Comparison of ENCODE assay signal across 1 cellular context in the genomic region with DNA sequence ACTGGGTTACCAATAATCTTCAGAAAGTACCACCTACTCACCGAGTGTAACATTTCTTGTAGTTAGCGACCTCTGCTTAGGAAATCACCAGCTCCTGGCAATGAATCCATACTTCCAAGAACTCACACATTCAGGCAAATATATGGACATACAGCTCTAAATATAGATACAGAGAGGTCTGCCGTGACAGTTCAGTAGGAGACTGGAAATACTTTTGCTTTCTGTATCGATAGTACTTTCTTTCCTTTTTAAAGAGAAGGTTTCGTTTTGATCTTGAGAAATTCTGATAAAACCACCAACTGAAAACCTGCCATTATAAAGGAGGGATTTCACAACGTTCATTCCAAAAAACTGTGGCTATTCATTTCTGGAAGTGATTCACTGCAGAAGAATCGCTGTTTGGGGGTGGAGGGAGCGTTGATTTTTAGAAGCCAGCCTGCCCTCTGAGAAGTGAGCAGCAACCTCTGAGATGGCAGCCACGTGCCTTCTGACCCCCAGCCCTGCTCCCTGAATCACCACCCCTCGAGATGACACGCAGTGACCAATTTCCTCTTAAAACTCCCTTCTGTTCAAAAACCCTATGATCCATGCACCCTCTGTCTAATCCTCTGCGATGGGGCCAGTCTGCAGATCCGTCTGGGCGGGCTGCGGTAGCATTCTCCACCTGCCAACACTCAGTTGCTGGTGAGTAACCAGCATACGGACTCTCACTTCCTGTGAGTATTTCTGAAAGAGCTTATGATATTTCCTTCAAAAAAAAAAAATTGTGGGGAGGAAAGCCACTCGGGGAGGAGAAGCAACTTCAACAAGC.
TF ChIP-seq lines count a peak whose summit lies in the region.

No MANE protein-coding gene starts in this region.

TF ChIP-seq in HepG2, 621 proteins besides CTCF, POLR2A, EP300 and RAD21 (continued from another document and continues in another):
- TF ChIP-seq, protein P1, sequence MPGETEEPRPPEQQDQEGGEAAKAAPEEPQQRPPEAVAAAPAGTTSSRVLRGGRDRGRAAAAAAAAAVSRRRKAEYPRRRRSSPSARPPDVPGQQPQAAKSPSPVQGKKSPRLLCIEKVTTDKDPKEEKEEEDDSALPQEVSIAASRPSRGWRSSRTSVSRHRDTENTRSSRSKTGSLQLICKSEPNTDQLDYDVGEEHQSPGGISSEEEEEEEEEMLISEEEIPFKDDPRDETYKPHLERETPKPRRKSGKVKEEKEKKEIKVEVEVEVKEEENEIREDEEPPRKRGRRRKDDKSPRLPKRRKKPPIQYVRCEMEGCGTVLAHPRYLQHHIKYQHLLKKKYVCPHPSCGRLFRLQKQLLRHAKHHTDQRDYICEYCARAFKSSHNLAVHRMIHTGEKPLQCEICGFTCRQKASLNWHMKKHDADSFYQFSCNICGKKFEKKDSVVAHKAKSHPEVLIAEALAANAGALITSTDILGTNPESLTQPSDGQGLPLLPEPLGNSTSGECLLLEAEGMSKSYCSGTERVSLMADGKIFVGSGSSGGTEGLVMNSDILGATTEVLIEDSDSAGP (CRISPR knock-in tag; IDR thresholded peaks at IDR 0.05; ENCODE audit: borderline replicate concordance), result peak; percentile 45; the same call in 1 of the 2 replicates
- TF ChIP-seq, protein P2, sequence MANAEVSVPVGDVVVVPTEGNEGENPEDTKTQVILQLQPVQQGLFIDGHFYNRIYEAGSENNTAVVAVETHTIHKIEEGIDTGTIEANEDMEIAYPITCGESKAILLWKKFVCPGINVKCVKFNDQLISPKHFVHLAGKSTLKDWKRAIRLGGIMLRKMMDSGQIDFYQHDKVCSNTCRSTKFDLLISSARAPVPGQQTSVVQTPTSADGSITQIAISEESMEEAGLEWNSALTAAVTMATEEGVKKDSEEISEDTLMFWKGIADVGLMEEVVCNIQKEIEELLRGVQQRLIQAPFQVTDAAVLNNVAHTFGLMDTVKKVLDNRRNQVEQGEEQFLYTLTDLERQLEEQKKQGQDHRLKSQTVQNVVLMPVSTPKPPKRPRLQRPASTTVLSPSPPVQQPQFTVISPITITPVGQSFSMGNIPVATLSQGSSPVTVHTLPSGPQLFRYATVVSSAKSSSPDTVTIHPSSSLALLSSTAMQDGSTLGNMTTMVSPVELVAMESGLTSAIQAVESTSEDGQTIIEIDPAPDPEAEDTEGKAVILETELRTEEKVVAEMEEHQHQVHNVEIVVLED (CRISPR knock-in tag; IDR thresholded peaks at IDR 0.05; ENCODE audit: borderline replicate concordance), result peak; percentile 19; the same call in 1 of the 2 replicates
- no peak for TF ChIP-seq HNRNPUL1 (IDR thresholded peaks at IDR 0.05; ENCODE audit: low read depth, low read length)
- TF ChIP-seq ZNF629 (CRISPR knock-in tag; conservative IDR thresholded peaks at IDR 0.05), result no peak
- no peak for TF ChIP-seq ZNF34 (CRISPR knock-in tag; IDR thresholded peaks at IDR 0.05; ENCODE audit: borderline replicate concordance)
- no peak for TF ChIP-seq KDM5B (CRISPR knock-in tag; IDR thresholded peaks at IDR 0.05; ENCODE audit: borderline replicate concordance)
- TF ChIP-seq EZH2 (conservative IDR thresholded peaks at IDR 0.05; ENCODE audit: low read depth, low read length), result no peak
- TF ChIP-seq ZNF781 (CRISPR knock-in tag; IDR thresholded peaks at IDR 0.05; ENCODE audit: borderline replicate concordance, not compliant biosample characterization), result no peak
- TF ChIP-seq ZNF644 (CRISPR knock-in tag; IDR thresholded peaks at IDR 0.05; ENCODE audit: low read depth), result 0 out of 2 replicates have a peak, but pooled peaks have one; percentile 6
- TF ChIP-seq ZNF766 (CRISPR knock-in tag; IDR thresholded peaks at IDR 0.05; ENCODE audit: borderline replicate concordance), result no peak
- peak; percentile 57; the same call in 1 of the 2 replicates for TF ChIP-seq TAF1 (CRISPR knock-in tag; IDR thresholded peaks at IDR 0.05)
- TF ChIP-seq, protein P3, sequence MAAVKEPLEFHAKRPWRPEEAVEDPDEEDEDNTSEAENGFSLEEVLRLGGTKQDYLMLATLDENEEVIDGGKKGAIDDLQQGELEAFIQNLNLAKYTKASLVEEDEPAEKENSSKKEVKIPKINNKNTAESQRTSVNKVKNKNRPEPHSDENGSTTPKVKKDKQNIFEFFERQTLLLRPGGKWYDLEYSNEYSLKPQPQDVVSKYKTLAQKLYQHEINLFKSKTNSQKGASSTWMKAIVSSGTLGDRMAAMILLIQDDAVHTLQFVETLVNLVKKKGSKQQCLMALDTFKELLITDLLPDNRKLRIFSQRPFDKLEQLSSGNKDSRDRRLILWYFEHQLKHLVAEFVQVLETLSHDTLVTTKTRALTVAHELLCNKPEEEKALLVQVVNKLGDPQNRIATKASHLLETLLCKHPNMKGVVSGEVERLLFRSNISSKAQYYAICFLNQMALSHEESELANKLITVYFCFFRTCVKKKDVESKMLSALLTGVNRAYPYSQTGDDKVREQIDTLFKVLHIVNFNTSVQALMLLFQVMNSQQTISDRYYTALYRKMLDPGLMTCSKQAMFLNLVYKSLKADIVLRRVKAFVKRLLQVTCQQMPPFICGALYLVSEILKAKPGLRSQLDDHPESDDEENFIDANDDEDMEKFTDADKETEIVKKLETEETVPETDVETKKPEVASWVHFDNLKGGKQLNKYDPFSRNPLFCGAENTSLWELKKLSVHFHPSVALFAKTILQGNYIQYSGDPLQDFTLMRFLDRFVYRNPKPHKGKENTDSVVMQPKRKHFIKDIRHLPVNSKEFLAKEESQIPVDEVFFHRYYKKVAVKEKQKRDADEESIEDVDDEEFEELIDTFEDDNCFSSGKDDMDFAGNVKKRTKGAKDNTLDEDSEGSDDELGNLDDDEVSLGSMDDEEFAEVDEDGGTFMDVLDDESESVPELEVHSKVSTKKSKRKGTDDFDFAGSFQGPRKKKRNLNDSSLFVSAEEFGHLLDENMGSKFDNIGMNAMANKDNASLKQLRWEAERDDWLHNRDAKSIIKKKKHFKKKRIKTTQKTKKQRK (IDR thresholded peaks at IDR 0.05; ENCODE audit: low read length), result no peak
- no peak for TF ChIP-seq ZNF383 (CRISPR knock-in tag; IDR thresholded peaks at IDR 0.05; ENCODE audit: borderline replicate concordance)
- no peak for TF ChIP-seq ZZZ3 (CRISPR knock-in tag; IDR thresholded peaks at IDR 0.05; ENCODE audit: borderline replicate concordance)
- 0 out of 2 replicates have a peak, but pooled peaks have one; percentile 22 for TF ChIP-seq ZNF441 (CRISPR knock-in tag; IDR thresholded peaks at IDR 0.05; ENCODE audit: borderline replicate concordance)
- TF ChIP-seq HMG20A (CRISPR knock-in tag; IDR thresholded peaks at IDR 0.05; ENCODE audit: borderline replicate concordance), result peak; percentile 33; the same call in 1 of the 2 replicates
- TF ChIP-seq ZNF121 (CRISPR knock-in tag; IDR thresholded peaks at IDR 0.05), result 0 out of 2 replicates have a peak, but pooled peaks have one; percentile 19
- TF ChIP-seq, protein P4, sequence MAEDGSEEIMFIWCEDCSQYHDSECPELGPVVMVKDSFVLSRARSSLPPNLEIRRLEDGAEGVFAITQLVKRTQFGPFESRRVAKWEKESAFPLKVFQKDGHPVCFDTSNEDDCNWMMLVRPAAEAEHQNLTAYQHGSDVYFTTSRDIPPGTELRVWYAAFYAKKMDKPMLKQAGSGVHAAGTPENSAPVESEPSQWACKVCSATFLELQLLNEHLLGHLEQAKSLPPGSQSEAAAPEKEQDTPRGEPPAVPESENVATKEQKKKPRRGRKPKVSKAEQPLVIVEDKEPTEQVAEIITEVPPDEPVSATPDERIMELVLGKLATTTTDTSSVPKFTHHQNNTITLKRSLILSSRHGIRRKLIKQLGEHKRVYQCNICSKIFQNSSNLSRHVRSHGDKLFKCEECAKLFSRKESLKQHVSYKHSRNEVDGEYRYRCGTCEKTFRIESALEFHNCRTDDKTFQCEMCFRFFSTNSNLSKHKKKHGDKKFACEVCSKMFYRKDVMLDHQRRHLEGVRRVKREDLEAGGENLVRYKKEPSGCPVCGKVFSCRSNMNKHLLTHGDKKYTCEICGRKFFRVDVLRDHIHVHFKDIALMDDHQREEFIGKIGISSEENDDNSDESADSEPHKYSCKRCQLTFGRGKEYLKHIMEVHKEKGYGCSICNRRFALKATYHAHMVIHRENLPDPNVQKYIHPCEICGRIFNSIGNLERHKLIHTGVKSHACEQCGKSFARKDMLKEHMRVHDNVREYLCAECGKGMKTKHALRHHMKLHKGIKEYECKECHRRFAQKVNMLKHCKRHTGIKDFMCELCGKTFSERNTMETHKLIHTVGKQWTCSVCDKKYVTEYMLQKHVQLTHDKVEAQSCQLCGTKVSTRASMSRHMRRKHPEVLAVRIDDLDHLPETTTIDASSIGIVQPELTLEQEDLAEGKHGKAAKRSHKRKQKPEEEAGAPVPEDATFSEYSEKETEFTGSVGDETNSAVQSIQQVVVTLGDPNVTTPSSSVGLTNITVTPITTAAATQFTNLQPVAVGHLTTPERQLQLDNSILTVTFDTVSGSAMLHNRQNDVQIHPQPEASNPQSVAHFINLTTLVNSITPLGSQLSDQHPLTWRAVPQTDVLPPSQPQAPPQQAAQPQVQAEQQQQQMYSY (CRISPR knock-in tag; IDR thresholded peaks at IDR 0.05), result no peak
- no peak for TF ChIP-seq ZKSCAN1 (IDR thresholded peaks at IDR 0.05; ENCODE audit: low read length)
- TF ChIP-seq, protein P5, sequence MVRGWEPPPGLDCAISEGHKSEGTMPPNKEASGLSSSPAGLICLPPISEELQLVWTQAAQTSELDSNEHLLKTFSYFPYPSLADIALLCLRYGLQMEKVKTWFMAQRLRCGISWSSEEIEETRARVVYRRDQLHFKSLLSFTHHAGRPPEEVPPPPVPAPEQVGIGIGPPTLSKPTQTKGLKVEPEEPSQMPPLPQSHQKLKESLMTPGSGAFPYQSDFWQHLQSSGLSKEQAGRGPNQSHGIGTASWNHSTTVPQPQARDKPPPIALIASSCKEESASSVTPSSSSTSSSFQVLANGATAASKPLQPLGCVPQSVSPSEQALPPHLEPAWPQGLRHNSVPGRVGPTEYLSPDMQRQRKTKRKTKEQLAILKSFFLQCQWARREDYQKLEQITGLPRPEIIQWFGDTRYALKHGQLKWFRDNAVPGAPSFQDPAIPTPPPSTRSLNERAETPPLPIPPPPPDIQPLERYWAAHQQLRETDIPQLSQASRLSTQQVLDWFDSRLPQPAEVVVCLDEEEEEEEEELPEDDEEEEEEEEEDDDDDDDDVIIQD (CRISPR knock-in tag; IDR thresholded peaks at IDR 0.05; ENCODE audit: low read depth), result 0 out of 2 replicates have a peak, but pooled peaks have one; percentile 19
- no peak for TF ChIP-seq ZMAT3 (CRISPR knock-in tag; conservative IDR thresholded peaks at IDR 0.05)
- TF ChIP-seq, protein P6, sequence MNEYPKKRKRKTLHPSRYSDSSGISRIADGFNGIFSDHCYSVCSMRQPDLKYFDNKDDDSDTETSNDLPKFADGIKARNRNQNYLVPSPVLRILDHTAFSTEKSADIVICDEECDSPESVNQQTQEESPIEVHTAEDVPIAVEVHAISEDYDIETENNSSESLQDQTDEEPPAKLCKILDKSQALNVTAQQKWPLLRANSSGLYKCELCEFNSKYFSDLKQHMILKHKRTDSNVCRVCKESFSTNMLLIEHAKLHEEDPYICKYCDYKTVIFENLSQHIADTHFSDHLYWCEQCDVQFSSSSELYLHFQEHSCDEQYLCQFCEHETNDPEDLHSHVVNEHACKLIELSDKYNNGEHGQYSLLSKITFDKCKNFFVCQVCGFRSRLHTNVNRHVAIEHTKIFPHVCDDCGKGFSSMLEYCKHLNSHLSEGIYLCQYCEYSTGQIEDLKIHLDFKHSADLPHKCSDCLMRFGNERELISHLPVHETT (CRISPR knock-in tag; conservative IDR thresholded peaks at IDR 0.05), result 0 out of 2 replicates have a peak, but pooled peaks have one; percentile 16
- TF ChIP-seq ATF1 (CRISPR knock-in tag; IDR thresholded peaks at IDR 0.05), result no peak
- TF ChIP-seq NFRKB (IDR thresholded peaks at IDR 0.05), result no peak
- TF ChIP-seq SALL1 (CRISPR knock-in tag; IDR thresholded peaks at IDR 0.05), result peak; percentile 79
- no peak for TF ChIP-seq ZNF337 (CRISPR knock-in tag; IDR thresholded peaks at IDR 0.05; ENCODE audit: borderline replicate concordance, low read depth)
- TF ChIP-seq, protein P7, sequence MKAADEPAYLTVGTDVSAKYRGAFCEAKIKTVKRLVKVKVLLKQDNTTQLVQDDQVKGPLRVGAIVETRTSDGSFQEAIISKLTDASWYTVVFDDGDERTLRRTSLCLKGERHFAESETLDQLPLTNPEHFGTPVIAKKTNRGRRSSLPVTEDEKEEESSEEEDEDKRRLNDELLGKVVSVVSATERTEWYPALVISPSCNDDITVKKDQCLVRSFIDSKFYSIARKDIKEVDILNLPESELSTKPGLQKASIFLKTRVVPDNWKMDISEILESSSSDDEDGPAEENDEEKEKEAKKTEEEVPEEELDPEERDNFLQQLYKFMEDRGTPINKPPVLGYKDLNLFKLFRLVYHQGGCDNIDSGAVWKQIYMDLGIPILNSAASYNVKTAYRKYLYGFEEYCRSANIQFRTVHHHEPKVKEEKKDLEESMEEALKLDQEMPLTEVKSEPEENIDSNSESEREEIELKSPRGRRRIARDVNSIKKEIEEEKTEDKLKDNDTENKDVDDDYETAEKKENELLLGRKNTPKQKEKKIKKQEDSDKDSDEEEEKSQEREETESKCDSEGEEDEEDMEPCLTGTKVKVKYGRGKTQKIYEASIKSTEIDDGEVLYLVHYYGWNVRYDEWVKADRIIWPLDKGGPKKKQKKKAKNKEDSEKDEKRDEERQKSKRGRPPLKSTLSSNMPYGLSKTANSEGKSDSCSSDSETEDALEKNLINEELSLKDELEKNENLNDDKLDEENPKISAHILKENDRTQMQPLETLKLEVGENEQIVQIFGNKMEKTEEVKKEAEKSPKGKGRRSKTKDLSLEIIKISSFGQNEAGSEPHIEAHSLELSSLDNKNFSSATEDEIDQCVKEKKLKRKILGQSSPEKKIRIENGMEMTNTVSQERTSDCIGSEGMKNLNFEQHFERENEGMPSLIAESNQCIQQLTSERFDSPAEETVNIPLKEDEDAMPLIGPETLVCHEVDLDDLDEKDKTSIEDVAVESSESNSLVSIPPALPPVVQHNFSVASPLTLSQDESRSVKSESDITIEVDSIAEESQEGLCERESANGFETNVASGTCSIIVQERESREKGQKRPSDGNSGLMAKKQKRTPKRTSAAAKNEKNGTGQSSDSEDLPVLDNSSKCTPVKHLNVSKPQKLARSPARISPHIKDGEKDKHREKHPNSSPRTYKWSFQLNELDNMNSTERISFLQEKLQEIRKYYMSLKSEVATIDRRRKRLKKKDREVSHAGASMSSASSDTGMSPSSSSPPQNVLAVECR (CRISPR knock-in tag; IDR thresholded peaks at IDR 0.05; ENCODE audit: borderline replicate concordance), result peak; percentile 49; the same call in 1 of the 2 replicates
